10 cellular contexts compared by ENCODE assay signal in the genomic region with DNA sequence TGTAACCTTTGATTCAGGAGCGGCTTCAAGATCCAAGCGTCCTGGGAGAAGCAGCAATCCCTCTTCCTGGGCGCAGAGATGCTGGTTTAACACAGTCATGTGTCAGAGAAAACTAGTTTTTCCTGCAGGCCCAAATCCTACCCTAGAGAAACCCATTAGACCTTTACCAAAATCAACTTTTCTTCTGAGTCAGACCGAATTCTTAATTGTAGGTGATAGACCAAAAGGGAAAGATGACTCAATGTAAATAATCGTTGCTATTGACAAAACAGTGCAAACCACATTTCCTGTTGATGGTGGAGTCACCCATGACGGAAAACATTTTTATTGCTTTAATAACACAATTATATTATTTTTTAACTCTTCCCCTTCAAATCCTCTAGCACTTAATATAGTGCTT. TPM values are rescaled to one million over a fixed set of nuclear protein-coding genes. Genes with fewer than 3 reads are reported as not detected.
DNase-seq lines count a peak whose midpoint lies in the region; ATAC-seq lines count a peak whose summit lies in the region.
"Had no signal": no experiment of that assay in that cellular context is flagged by ENCODE, and none has a peak within 500 bp of the region (broad histone marks: within the 10 kb centered on the region; RNA-seq: fewer than 3 reads in every experiment).

No MANE protein-coding gene starts in this region.

- DNase-seq in activated T-cell treated with anti-CD3 and anti-CD28 coated beads, Interleukin-2, amount 50 U/mL, for 4 hours: no peak
- DNase-seq in activated T-cell treated with anti-CD3 and anti-CD28 coated beads for 4 hours (no peak), aorta (no peak)
- DNase-seq in stimulated activated naive CD8-positive, alpha-beta T cell treated with anti-CD3 and anti-CD28 coated beads, Interleukin-15, amount 100 ng/mL, for 72 hours: no peak
- DNase-seq in activated effector memory CD4-positive, alpha-beta T cell treated with anti-CD3 and anti-CD28 coated beads, Interleukin-2, amount 50 U/mL, for 16 hours: no peak
- no peak for DNase-seq in stimulated activated CD4-positive, alpha-beta T cell treated with anti-CD3 and anti-CD28 coated beads, Interleukin-2, amount 100 ng/mL, for 48 hours
- DNase-seq: activated CD8-positive, alpha-beta memory T cell treated with anti-CD3 and anti-CD28 coated beads for 24 hours had no signal

- no peak overlapping the region for H3K4me3 Mint-ChIP-seq in activated T-cell treated with anti-CD3 and anti-CD28 coated beads, Interleukin-2, amount 50 U/mL, for 4 hours
- H3K4me3 Mint-ChIP-seq in activated T-helper 17 cell treated with anti-CD3 and anti-CD28 coated beads, Interleukin-2, amount 50 U/mL, for 72 hours: no peak overlapping the region
- no peak overlapping the region for H3K4me3 Mint-ChIP-seq in stimulated activated naive CD8-positive, alpha-beta T cell treated with anti-CD3 and anti-CD28 coated beads, Interleukin-15, amount 100 ng/mL, for 72 hours

- peaks cover 21% of the 10 kb centered on the region for H3K4me1 Mint-ChIP-seq in activated T-cell treated with anti-CD3 and anti-CD28 coated beads, Interleukin-2, amount 50 U/mL, for 4 hours (ENCODE audit: low read depth)
- peaks cover 9% of the 10 kb centered on the region for H3K4me1 Mint-ChIP-seq in activated T-helper 17 cell treated with anti-CD3 and anti-CD28 coated beads, Interleukin-2, amount 50 U/mL, for 72 hours
- H3K4me1 Mint-ChIP-seq in stimulated activated naive CD8-positive, alpha-beta T cell treated with anti-CD3 and anti-CD28 coated beads, Interleukin-15, amount 100 ng/mL, for 72 hours: peaks cover 16% of the 10 kb centered on the region

- no peak overlapping the region for H3K27ac ChIP-seq in aorta (ENCODE audit: low read depth in 1 of 2, low read length in 2 of 2)
- H3K27ac ChIP-seq: BLaER1 treated with 17β-estradiol and CSF1 and Interleukin-3, amounts not matched to agents 10 nM and 100 nM had no signal

- H3K27me3 ChIP-seq in aorta (ENCODE audit: control insufficient read depth in 1 of 2, insufficient read depth in 2 of 2, low read length in 1 of 2): no peaks in the 10 kb centered on the region
- H3K27me3 ChIP-seq: BLaER1 treated with 17β-estradiol and CSF1 and Interleukin-3, amounts not matched to agents 10 nM and 100 nM had no signal

- no peaks in the 10 kb centered on the region for H3K36me3 ChIP-seq in aorta (ENCODE audit: control insufficient read depth in 1 of 2, insufficient read depth in 2 of 2, low read length in 1 of 2)
- H3K36me3 ChIP-seq: BLaER1 treated with 17β-estradiol and CSF1 and Interleukin-3, amounts not matched to agents 10 nM and 100 nM had no signal

- no peak overlapping the region for H3K4me3 ChIP-seq in aorta (ENCODE audit: low read length in 2 of 2)
- H3K4me3 ChIP-seq: BLaER1 treated with 17β-estradiol and CSF1 and Interleukin-3, amounts not matched to agents 10 nM and 100 nM had no signal

- ATAC-seq in activated T-cell treated with anti-CD3 and anti-CD28 coated beads, Interleukin-2, amount 50 U/mL, for 4 hours: peak; percentile 10 to 58
- ATAC-seq in HG03060 (IDR thresholded peaks at IDR 0.05; ENCODE audit: low read depth, unreplicated experiment) (peak; percentile 97), aorta (ENCODE audit: low FRiP score) (no peak)
- peak; percentile 83 for ATAC-seq in activated T-helper 17 cell treated with anti-CD3 and anti-CD28 coated beads, Interleukin-2, amount 50 U/mL, for 72 hours (replicated peaks)
- peak; percentile 71 for ATAC-seq in stimulated activated naive CD8-positive, alpha-beta T cell treated with anti-CD3 and anti-CD28 coated beads, Interleukin-15, amount 100 ng/mL, for 72 hours

- H3K9me3 ChIP-seq in aorta (ENCODE audit: control insufficient read depth, low read length): no peaks in the 10 kb centered on the region

- no peaks in the 10 kb centered on the region for H3K4me1 ChIP-seq in aorta (ENCODE audit: control insufficient read depth in 1 of 2, insufficient read depth in 2 of 2, low read length in 2 of 2)

- H3K27ac Mint-ChIP-seq in activated T-helper 17 cell treated with anti-CD3 and anti-CD28 coated beads, Interleukin-2, amount 50 U/mL, for 72 hours: peak overlapping the region; percentile 67
- no peak overlapping the region for H3K27ac Mint-ChIP-seq in stimulated activated naive CD8-positive, alpha-beta T cell treated with anti-CD3 and anti-CD28 coated beads, Interleukin-15, amount 100 ng/mL, for 72 hours

- no peaks in the 10 kb centered on the region for H3K9me3 Mint-ChIP-seq in activated T-cell treated with anti-CD3 and anti-CD28 coated beads, Interleukin-2, amount 50 U/mL, for 4 hours
- H3K9me3 Mint-ChIP-seq in activated T-helper 17 cell treated with anti-CD3 and anti-CD28 coated beads, Interleukin-2, amount 50 U/mL, for 72 hours: peaks cover 4% of the 10 kb centered on the region
- H3K9me3 Mint-ChIP-seq in stimulated activated naive CD8-positive, alpha-beta T cell treated with anti-CD3 and anti-CD28 coated beads, Interleukin-15, amount 100 ng/mL, for 72 hours: peaks cover 0 to 11% of the 10 kb centered on the region in 2 donors

- intact Hi-C loops in aorta (cut with DNase I): loop anchor here in 1 of 2 donors (5.0 kb wide), 1 partner anchor 133 kb away; no protein-coding TSS in a partner anchor

- no peaks in the 10 kb centered on the region for H3K36me3 Mint-ChIP-seq in activated T-cell treated with anti-CD3 and anti-CD28 coated beads, Interleukin-2, amount 50 U/mL, for 4 hours (ENCODE audit: insufficient read depth)
- H3K36me3 Mint-ChIP-seq in activated T-helper 17 cell treated with anti-CD3 and anti-CD28 coated beads, Interleukin-2, amount 50 U/mL, for 72 hours (ENCODE audit: low read depth): no peaks in the 10 kb centered on the region

- no peaks in the 10 kb centered on the region for H3K27me3 Mint-ChIP-seq in activated T-cell treated with anti-CD3 and anti-CD28 coated beads, Interleukin-2, amount 50 U/mL, for 4 hours (ENCODE audit: low read depth)
- H3K27me3 Mint-ChIP-seq in activated T-helper 17 cell treated with anti-CD3 and anti-CD28 coated beads, Interleukin-2, amount 50 U/mL, for 72 hours: no peaks in the 10 kb centered on the region
- no peaks in the 10 kb centered on the region for H3K27me3 Mint-ChIP-seq in stimulated activated naive CD8-positive, alpha-beta T cell treated with anti-CD3 and anti-CD28 coated beads, Interleukin-15, amount 100 ng/mL, for 72 hours

- WGBS in aorta, 2 donors: 85 to 88% methylated on average over 6 of the region's 6 CpGs

RNA-seq across cellular contexts. Expression of gene SLC1A1, which starts 40.1 kb away (rescaled TPM):
- total RNA-seq in activated T-cell treated with anti-CD3 and anti-CD28 coated beads, Interleukin-2, amount 50 U/mL, for 4 hours: under 1 TPM in 2 of 3 donors, not detected in 1; 0.05 to 0.33 TPM
- total RNA-seq in activated T-helper 17 cell treated with anti-CD3 and anti-CD28 coated beads, Interleukin-2, amount 50 U/mL, for 72 hours: under 1 TPM in 1 of 2 donors, not detected in 1; 0.45 TPM
- total RNA-seq in aorta: 1 to 10 TPM; 3.0 to 3.2 TPM
- polyA plus RNA-seq in aorta: 1 to 10 TPM; 3.1 to 5.6 TPM
